Comparison of ENCODE assay signal across 1 cellular context in the genomic region with DNA sequence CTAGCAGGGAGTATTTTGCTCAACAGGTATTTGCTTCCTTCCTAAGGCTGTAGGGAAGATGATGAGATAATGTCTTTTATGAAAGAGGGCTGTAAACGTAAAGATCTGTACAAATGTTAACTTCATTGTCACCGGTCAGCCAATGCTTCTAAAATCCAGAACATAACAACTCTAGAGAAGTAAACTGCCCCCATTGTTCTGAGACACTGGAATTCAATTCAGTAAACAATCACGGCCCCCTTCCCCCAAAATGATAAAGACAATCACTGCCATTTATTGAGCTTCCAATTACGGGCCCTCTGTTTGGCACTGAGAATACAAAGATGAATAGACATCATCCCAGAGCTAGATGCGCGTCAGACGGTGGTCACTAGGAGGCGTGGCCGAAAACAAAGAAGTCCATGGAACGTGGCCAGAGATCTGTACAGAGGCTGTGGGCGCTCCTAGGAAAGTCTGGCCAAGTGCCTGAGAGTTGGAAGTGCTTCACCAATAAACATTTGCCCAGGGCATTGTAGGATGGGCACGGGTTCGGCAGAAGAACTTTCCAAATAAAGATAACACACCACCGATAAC.
A peak's percentile ranks its signal among the peaks of the same experiment; 100 is the strongest.
TF ChIP-seq lines count a peak whose summit lies in the region.

No MANE protein-coding gene starts in this region.

TF ChIP-seq in H1, 55 proteins besides CTCF, POLR2A, EP300 and RAD21:
- TF ChIP-seq, protein P1, sequence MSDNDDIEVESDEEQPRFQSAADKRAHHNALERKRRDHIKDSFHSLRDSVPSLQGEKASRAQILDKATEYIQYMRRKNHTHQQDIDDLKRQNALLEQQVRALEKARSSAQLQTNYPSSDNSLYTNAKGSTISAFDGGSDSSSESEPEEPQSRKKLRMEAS (IDR thresholded peaks at IDR 0.05), result peak; percentile 47; the same call in 1 of the 2 replicates
- TF ChIP-seq CEBPB (IDR thresholded peaks at IDR 0.05; ENCODE audit: low read depth, low read length) (no peak), HDAC6 (IDR thresholded peaks at IDR 0.05; ENCODE audit: low read depth, low read length) (no peak), CREB1 (IDR thresholded peaks at IDR 0.05) (peak; percentile 72), GABPA (IDR thresholded peaks at IDR 0.05; ENCODE audit: borderline replicate concordance, insufficient read depth, low read length) (no peak), MAFK (IDR thresholded peaks at IDR 0.05; ENCODE audit: low read depth, low read length) (no peak), SIN3A (conservative IDR thresholded peaks at IDR 0.05 in 1 of 2, IDR thresholded peaks at IDR 0.05 in 1 of 2; ENCODE audit: low read depth in 1 of 2, low read length in 2 of 2) (0 out of 4 replicates have a peak, but pooled peaks of 1 of the 2 experiments have one; percentile 16), SIX5 (IDR thresholded peaks at IDR 0.05; ENCODE audit: low read depth, low read length) (no peak), TAF1 (IDR thresholded peaks at IDR 0.05; ENCODE audit: low read depth, low read length) (no peak), ZNF274 (IDR thresholded peaks at IDR 0.05; ENCODE audit: borderline replicate concordance, extremely low read depth, low read length) (no peak), CHD1 (IDR thresholded peaks at IDR 0.05; ENCODE audit: low read depth, low read length) (no peak), CHD2 (IDR thresholded peaks at IDR 0.05; ENCODE audit: low read length) (no peak), TEAD4 (IDR thresholded peaks at IDR 0.05; ENCODE audit: low read depth, low read length) (no peak), JUND (IDR thresholded peaks at IDR 0.05; ENCODE audit: low read length) (0 out of 2 replicates have a peak, but pooled peaks have one; percentile 40), POLR2AphosphoS5 (IDR thresholded peaks at IDR 0.05; ENCODE audit: low read depth, low read length) (peak; percentile 68), HDAC2 (IDR thresholded peaks at IDR 0.05; ENCODE audit: borderline replicate concordance in 1 of 2, low read depth in 2 of 2, low read length in 2 of 2) (no peak), BRCA1 (IDR thresholded peaks at IDR 0.05; ENCODE audit: low read depth, low read length) (no peak), SP2 (IDR thresholded peaks at IDR 0.05; ENCODE audit: low read length) (no peak), EZH2 (IDR thresholded peaks at IDR 0.05; ENCODE audit: low read depth, low read length, severe bottlenecking) (no peak), EGR1 (IDR thresholded peaks at IDR 0.05; ENCODE audit: borderline replicate concordance, low read depth, low read length) (no peak), SIRT6 (IDR thresholded peaks at IDR 0.05; ENCODE audit: low read length) (no peak), NANOG (IDR thresholded peaks at IDR 0.05; ENCODE audit: insufficient read depth, low read depth, low read length, poor library complexity, severe bottlenecking) (no peak)
- TF ChIP-seq, protein P2, sequence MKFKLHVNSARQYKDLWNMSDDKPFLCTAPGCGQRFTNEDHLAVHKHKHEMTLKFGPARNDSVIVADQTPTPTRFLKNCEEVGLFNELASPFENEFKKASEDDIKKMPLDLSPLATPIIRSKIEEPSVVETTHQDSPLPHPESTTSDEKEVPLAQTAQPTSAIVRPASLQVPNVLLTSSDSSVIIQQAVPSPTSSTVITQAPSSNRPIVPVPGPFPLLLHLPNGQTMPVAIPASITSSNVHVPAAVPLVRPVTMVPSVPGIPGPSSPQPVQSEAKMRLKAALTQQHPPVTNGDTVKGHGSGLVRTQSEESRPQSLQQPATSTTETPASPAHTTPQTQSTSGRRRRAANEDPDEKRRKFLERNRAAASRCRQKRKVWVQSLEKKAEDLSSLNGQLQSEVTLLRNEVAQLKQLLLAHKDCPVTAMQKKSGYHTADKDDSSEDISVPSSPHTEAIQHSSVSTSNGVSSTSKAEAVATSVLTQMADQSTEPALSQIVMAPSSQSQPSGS (IDR thresholded peaks at IDR 0.05; ENCODE audit: low read length), result no peak
